ENCODE assay signal across 2 cellular contexts in the genomic region with DNA sequence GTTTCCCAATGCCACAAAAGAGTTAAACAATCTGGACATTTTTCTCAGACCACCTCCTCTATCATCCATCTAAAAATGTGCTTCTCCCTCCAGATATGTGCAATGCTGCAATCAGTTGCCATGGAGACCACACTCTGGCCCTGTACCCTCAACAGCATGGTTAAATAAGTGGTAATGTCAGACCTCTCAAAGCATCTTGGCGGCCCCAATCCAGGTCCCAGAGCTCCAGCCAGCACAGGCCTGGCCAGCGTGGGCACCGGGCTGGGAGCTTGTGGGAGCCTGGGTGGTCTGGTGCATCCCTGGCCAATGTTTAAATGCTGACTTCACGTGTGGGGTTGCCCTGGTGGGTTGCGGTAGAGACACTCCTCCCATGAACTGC.
TF ChIP-seq lines count a peak whose summit lies in the region.

No MANE protein-coding gene starts in this region.

TF ChIP-seq in SK-N-SH, 30 proteins besides CTCF, POLR2A, EP300 and RAD21 (continued from another document):
- TF ChIP-seq, protein P1, sequence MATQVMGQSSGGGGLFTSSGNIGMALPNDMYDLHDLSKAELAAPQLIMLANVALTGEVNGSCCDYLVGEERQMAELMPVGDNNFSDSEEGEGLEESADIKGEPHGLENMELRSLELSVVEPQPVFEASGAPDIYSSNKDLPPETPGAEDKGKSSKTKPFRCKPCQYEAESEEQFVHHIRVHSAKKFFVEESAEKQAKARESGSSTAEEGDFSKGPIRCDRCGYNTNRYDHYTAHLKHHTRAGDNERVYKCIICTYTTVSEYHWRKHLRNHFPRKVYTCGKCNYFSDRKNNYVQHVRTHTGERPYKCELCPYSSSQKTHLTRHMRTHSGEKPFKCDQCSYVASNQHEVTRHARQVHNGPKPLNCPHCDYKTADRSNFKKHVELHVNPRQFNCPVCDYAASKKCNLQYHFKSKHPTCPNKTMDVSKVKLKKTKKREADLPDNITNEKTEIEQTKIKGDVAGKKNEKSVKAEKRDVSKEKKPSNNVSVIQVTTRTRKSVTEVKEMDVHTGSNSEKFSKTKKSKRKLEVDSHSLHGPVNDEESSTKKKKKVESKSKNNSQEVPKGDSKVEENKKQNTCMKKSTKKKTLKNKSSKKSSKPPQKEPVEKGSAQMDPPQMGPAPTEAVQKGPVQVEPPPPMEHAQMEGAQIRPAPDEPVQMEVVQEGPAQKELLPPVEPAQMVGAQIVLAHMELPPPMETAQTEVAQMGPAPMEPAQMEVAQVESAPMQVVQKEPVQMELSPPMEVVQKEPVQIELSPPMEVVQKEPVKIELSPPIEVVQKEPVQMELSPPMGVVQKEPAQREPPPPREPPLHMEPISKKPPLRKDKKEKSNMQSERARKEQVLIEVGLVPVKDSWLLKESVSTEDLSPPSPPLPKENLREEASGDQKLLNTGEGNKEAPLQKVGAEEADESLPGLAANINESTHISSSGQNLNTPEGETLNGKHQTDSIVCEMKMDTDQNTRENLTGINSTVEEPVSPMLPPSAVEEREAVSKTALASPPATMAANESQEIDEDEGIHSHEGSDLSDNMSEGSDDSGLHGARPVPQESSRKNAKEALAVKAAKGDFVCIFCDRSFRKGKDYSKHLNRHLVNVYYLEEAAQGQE (IDR thresholded peaks at IDR 0.05; ENCODE audit: low read depth, low read length), result no peak
- TF ChIP-seq RCOR1 (IDR thresholded peaks at IDR 0.05; ENCODE audit: low read length), result no peak
- no peak for TF ChIP-seq SMC3 (IDR thresholded peaks at IDR 0.05; ENCODE audit: low read depth, low read length)
- no peak for TF ChIP-seq MEF2A (IDR thresholded peaks at IDR 0.05; ENCODE audit: borderline replicate concordance, low read depth)

TF ChIP-seq in SK-N-SH treated with all-trans-retinoic acid at 6 μM for 48 hours, 23 proteins besides CTCF, POLR2A, EP300 and RAD21 (continued from another document):
- TF ChIP-seq, protein P2, sequence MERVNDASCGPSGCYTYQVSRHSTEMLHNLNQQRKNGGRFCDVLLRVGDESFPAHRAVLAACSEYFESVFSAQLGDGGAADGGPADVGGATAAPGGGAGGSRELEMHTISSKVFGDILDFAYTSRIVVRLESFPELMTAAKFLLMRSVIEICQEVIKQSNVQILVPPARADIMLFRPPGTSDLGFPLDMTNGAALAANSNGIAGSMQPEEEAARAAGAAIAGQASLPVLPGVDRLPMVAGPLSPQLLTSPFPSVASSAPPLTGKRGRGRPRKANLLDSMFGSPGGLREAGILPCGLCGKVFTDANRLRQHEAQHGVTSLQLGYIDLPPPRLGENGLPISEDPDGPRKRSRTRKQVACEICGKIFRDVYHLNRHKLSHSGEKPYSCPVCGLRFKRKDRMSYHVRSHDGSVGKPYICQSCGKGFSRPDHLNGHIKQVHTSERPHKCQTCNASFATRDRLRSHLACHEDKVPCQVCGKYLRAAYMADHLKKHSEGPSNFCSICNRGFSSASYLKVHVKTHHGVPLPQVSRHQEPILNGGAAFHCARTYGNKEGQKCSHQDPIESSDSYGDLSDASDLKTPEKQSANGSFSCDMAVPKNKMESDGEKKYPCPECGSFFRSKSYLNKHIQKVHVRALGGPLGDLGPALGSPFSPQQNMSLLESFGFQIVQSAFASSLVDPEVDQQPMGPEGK (CRISPR knock-in tag; IDR thresholded peaks at IDR 0.05; ENCODE audit: borderline replicate concordance), result no peak
- no peak for TF ChIP-seq GLIS3 (CRISPR knock-in tag; IDR thresholded peaks at IDR 0.05)
- no peak for TF ChIP-seq OSR1 (CRISPR knock-in tag; IDR thresholded peaks at IDR 0.05)
- TF ChIP-seq, protein P3, sequence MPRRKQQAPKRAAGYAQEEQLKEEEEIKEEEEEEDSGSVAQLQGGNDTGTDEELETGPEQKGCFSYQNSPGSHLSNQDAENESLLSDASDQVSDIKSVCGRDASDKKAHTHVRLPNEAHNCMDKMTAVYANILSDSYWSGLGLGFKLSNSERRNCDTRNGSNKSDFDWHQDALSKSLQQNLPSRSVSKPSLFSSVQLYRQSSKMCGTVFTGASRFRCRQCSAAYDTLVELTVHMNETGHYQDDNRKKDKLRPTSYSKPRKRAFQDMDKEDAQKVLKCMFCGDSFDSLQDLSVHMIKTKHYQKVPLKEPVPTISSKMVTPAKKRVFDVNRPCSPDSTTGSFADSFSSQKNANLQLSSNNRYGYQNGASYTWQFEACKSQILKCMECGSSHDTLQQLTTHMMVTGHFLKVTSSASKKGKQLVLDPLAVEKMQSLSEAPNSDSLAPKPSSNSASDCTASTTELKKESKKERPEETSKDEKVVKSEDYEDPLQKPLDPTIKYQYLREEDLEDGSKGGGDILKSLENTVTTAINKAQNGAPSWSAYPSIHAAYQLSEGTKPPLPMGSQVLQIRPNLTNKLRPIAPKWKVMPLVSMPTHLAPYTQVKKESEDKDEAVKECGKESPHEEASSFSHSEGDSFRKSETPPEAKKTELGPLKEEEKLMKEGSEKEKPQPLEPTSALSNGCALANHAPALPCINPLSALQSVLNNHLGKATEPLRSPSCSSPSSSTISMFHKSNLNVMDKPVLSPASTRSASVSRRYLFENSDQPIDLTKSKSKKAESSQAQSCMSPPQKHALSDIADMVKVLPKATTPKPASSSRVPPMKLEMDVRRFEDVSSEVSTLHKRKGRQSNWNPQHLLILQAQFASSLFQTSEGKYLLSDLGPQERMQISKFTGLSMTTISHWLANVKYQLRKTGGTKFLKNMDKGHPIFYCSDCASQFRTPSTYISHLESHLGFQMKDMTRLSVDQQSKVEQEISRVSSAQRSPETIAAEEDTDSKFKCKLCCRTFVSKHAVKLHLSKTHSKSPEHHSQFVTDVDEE (CRISPR knock-in tag; IDR thresholded peaks at IDR 0.05), result no peak
- TF ChIP-seq CSDC2 (CRISPR knock-in tag; IDR thresholded peaks at IDR 0.05), result no peak
- TF ChIP-seq ZFP3 (CRISPR knock-in tag; IDR thresholded peaks at IDR 0.05), result no peak
- no peak for TF ChIP-seq TOX (CRISPR knock-in tag; IDR thresholded peaks at IDR 0.05; ENCODE audit: borderline replicate concordance)
- no peak for TF ChIP-seq ZFP30 (CRISPR knock-in tag; IDR thresholded peaks at IDR 0.05)
